24 cellular contexts compared by ENCODE assay signal in the genomic region with DNA sequence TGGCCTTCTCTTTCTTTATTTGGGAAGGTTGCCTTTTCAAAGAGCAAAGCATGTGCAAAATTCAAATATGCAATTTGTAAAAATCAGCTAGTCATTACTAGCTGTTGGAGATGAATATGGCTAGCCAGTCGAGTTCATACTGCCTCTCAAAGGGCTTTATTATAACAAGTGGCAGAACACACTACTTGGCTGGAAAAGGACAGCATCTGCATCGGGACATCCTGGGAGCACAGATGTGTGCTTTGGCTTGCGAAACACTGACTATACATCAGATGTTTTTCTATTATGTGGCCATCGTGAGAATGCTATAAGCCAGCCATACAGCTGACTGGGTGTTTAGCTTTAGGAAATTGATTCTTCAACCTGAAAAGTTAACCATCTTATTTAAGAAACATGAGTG.
"Had no signal": no experiment of that assay in that cellular context is flagged by ENCODE, and none has a peak within 500 bp of the region (broad histone marks: within the 10 kb centered on the region; RNA-seq: fewer than 3 reads in every experiment).

No MANE protein-coding gene starts in this region.

- H3K27ac ChIP-seq: coronary artery, esophagus muscularis mucosa, hepatocyte, left lung, neural progenitor cell, sigmoid colon, uterus had no signal

- ATAC-seq: activated CD8-positive, alpha-beta memory T cell treated with anti-CD3 and anti-CD28 coated beads, Interleukin-2, amount 10 ng/mL, durations not matched to agents 7 days and 5 days; activated T-helper 17 cell treated with anti-CD3 and anti-CD28 coated beads, Interleukin-2, amount 50 U/mL, for 72 hours; left lung; naive thymus-derived CD8-positive, alpha-beta T cell; stimulated activated naive B cell treated with anti-CD40 and anti-IgM and Interleukin-4, amounts not matched to agents 10 μg/mL and 1 μg/mL and 100 μg/mL, for 72 hours had no signal

- DNase-seq: activated CD4-positive, alpha-beta memory T cell treated with anti-CD3 and anti-CD28 coated beads, Interleukin-2, amount 10 ng/mL, durations not matched to agents 7 days and 5 days; activated CD4-positive, alpha-beta T cell treated with anti-CD3 and anti-CD28 coated beads, Interleukin-2, amount 10 ng/mL, durations not matched to agents 24 days and 14 days; activated CD8-positive, alpha-beta memory T cell treated with anti-CD3 and anti-CD28 coated beads, Interleukin-2, amount 10 ng/mL, durations not matched to agents 7 days and 5 days; activated naive CD4-positive, alpha-beta T cell treated with Interleukin-2 at 50 U/mL for 16 hours; activated naive CD8-positive, alpha-beta T cell treated with anti-CD3 and anti-CD28 coated beads, Interleukin-2, amount 10 ng/mL, durations not matched to agents 7 days and 5 days; activated T-cell treated with anti-CD3 and anti-CD28 coated beads for 4 hours; foreskin melanocyte; kidney glomerular epithelial cell; left lung; naive thymus-derived CD8-positive, alpha-beta T cell; posterior cingulate gyrus; sigmoid colon; stimulated activated CD4-positive, alpha-beta T cell treated with anti-CD3 and anti-CD28 coated beads, Interleukin-2, amount 100 ng/mL, for 48 hours; stimulated activated CD8-positive, alpha-beta memory T cell treated with anti-CD3 and anti-CD28 coated beads, Interleukin-4, amount 100 ng/mL, for 48 hours; stimulated activated naive B cell treated with anti-CD40 and anti-IgM and Interleukin-4, amounts not matched to agents 10 μg/mL and 1 μg/mL and 100 μg/mL, for 72 hours; T-helper 2 cell; testis; trophoblast cell; uterus had no signal
